24 cellular contexts compared by ENCODE assay signal in the genomic region with DNA sequence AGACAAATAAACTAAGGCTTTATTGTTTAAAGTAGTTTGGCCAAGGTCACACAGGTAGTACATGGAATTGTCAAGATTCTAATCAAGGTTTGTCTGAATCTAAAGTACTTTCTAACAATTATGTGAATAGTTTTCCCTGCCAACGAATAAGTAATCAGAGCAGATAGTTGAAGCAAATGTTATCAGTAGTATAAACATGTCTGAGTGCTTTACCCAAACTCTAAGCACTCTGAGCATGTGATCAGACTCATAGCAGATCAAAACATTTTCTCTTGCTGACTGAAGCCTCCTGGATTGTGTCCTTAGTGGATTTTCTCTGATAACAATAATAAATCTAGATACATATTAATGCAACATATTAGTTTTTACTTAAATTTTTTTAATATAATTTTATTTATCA.
DNase-seq lines count a peak whose midpoint lies in the region; ATAC-seq, FAIRE-seq and TF ChIP-seq lines count a peak whose summit lies in the region.
"Had no signal": no experiment of that assay in that cellular context is flagged by ENCODE, and none has a peak within 500 bp of the region (broad histone marks: within the 10 kb centered on the region; RNA-seq: fewer than 3 reads in every experiment).

No MANE protein-coding gene starts in this region.

- no peak overlapping the region for H4K91ac ChIP-seq in mesenchymal stem cell (ENCODE audit: low read length)

- in situ Hi-C loops in brain microvascular endothelial cell (cut with HindIII; ENCODE audit: low pct_ligation_motif_present, low sequenced_read_pairs), result no loop called here

- no peak overlapping the region for H3K18ac ChIP-seq in mesenchymal stem cell (ENCODE audit: low read depth in 1 of 2, low read length in 2 of 2)

- H3K9me3 ChIP-seq in mesenchymal stem cell (ENCODE audit: control insufficient read depth, low read length), result no peaks in the 10 kb centered on the region
- H3K9me3 ChIP-seq: A549, Caco-2, HAP-1 had no signal

- peak overlapping the region; percentile 12 for H2AFZ ChIP-seq in ACC112 (ENCODE audit: low read length, unreplicated experiment)
- H2AFZ ChIP-seq in mesenchymal stem cell (ENCODE audit: low read depth, low read length), result no peak overlapping the region

- no peaks in the 10 kb centered on the region for H3K79me2 ChIP-seq in ACC112 (ENCODE audit: control insufficient read depth, insufficient read depth, low read length, unreplicated experiment)

- H3K27ac ChIP-seq in ACC112 (ENCODE audit: low read depth, low read length) (no peak overlapping the region), brain microvascular endothelial cell (no peak overlapping the region), mesenchymal stem cell (ENCODE audit: low read length, poor library complexity, severe bottlenecking) (no peak overlapping the region)
- H3K27ac ChIP-seq: A549, BLaER1, C4-2B had no signal

- H3K4me2 ChIP-seq in mesenchymal stem cell (ENCODE audit: low read length, poor library complexity, severe bottlenecking), result no peak overlapping the region
- H3K4me2 ChIP-seq: A549, BLaER1 had no signal

- H4K8ac ChIP-seq in mesenchymal stem cell (ENCODE audit: low read length), result no peak overlapping the region

- H3K36me3 ChIP-seq in ACC112 (ENCODE audit: insufficient read depth, low read length) (no peaks in the 10 kb centered on the region), brain microvascular endothelial cell (replicated peaks) (no peaks in the 10 kb centered on the region), mesenchymal stem cell (ENCODE audit: control insufficient read depth in 1 of 2, insufficient read depth in 2 of 2, low read depth in 1 of 2, low read length in 2 of 2) (no peaks in the 10 kb centered on the region)
- H3K36me3 ChIP-seq: BLaER1, HAP-1 had no signal

- no peak overlapping the region for H3K4me3 ChIP-seq in ACC112 (ENCODE audit: low read depth, low read length)
- no peak overlapping the region for H3K4me3 ChIP-seq in brain microvascular endothelial cell (ENCODE audit: low read depth, low read length)
- no peak overlapping the region for H3K4me3 ChIP-seq in mesenchymal stem cell (ENCODE audit: insufficient read depth in 1 of 2, low read depth in 1 of 2, low read length in 2 of 2)
- H3K4me3 ChIP-seq: A549, BLaER1, GM12878, HAP-1 had no signal

- DNase-seq in D721Med (ENCODE audit: insufficient read length, low spot score) (no peak), brain microvascular endothelial cell (peak; percentile 29), mesenchymal stem cell (peak; percentile 18), NCI-H748 treated with DMSO at 0.1 percent for 48 hours (lab: John Stamatoyannopoulos, UW) (no peak)
- no peak for DNase-seq in stimulated activated CD4-positive, alpha-beta T cell treated with anti-CD3 and anti-CD28 coated beads, Interleukin-4, amount 100 ng/mL, for 24 hours
- no peak for DNase-seq in activated naive CD4-positive, alpha-beta T cell treated with Interleukin-2 at 50 U/mL for 16 hours
- DNase-seq: 8988T; Caco-2; CD4-positive, CD25-positive, alpha-beta regulatory T cell; CD8-positive, alpha-beta T cell; DMS 273 treated with DMSO at 0.1 percent for 48 hours; DMS79; EL; GDM1; GOT3; HFFc6 had no signal

- H2AK5ac ChIP-seq in mesenchymal stem cell (ENCODE audit: low read length, severe bottlenecking), result no peak overlapping the region

- peak; percentile 32 for FAIRE-seq in D721Med (lab: Jason Lieb, UNC)
- FAIRE-seq: A549, GM12878, H54 had no signal

- H3K27me3 ChIP-seq in ACC112 (ENCODE audit: insufficient read depth, low read length), result no peaks in the 10 kb centered on the region
- no peaks in the 10 kb centered on the region for H3K27me3 ChIP-seq in brain microvascular endothelial cell (replicated peaks)
- no peaks in the 10 kb centered on the region for H3K27me3 ChIP-seq in mesenchymal stem cell (ENCODE audit: control insufficient read depth in 1 of 2, insufficient read depth in 1 of 2, low read length in 2 of 2)
- H3K27me3 ChIP-seq: BLaER1 had no signal

- no CpG with 5 or more reads among the region's 1 CpG for WGBS in mesenchymal stem cell

- H2BK15ac ChIP-seq in mesenchymal stem cell (ENCODE audit: low read depth, poor library complexity, severe bottlenecking), result no peak overlapping the region

- no peak overlapping the region for H2BK120ac ChIP-seq in mesenchymal stem cell (ENCODE audit: low read depth, low read length)

- H3K4ac ChIP-seq in mesenchymal stem cell (ENCODE audit: low read depth in 1 of 2, low read length in 2 of 2), result no peak overlapping the region

- no peak overlapping the region for H3K14ac ChIP-seq in mesenchymal stem cell (ENCODE audit: low read length in 2 of 2)

- H3K4me1 ChIP-seq in ACC112 (ENCODE audit: control insufficient read depth, insufficient read depth, low read length, unreplicated experiment), result no peaks in the 10 kb centered on the region
- no peaks in the 10 kb centered on the region for H3K4me1 ChIP-seq in mesenchymal stem cell (ENCODE audit: control insufficient read depth, insufficient read depth, low read depth, low read length)
- H3K4me1 ChIP-seq: A549, BLaER1, Caco-2 had no signal

- H2BK5ac ChIP-seq in mesenchymal stem cell (ENCODE audit: low read depth, low read length, poor library complexity, severe bottlenecking), result no peak overlapping the region

- H3K9ac ChIP-seq in mesenchymal stem cell (ENCODE audit: low read length), result no peak overlapping the region
- H3K9ac ChIP-seq: BLaER1 had no signal

- H2BK12ac ChIP-seq in mesenchymal stem cell (ENCODE audit: low read length in 2 of 2), result no peak overlapping the region

- H3K79me1 ChIP-seq in mesenchymal stem cell (replicated peaks; ENCODE audit: low read length, poor library complexity, severe bottlenecking), result no peaks in the 10 kb centered on the region

- no peak overlapping the region for H3K23ac ChIP-seq in mesenchymal stem cell (ENCODE audit: low read length in 2 of 2)

- no peak for TF ChIP-seq CTCF in D721Med (IDR thresholded peaks at IDR 0.05; ENCODE audit: insufficient read depth, missing control alignments)
- TF ChIP-seq CTCF in brain microvascular endothelial cell (IDR thresholded peaks at IDR 0.05; ENCODE audit: low read depth, low read length, missing control alignments), result no peak

- no peak for ATAC-seq in GM18870 (IDR thresholded peaks at IDR 0.05; ENCODE audit: unreplicated experiment)
- ATAC-seq: A549; CD8-positive, alpha-beta T cell; GM12878 had no signal

Comparison
In these comparisons a context has a peak if more than half of its experiments do, and no peak if none do; other contexts are left out.
1. DNase-seq: peak in brain microvascular endothelial cell (single experiment) and mesenchymal stem cell (single experiment); none in D721Med (single experiment), NCI-H748 treated with DMSO at 0.1 percent for 48 hours (single experiment), stimulated activated CD4-positive, alpha-beta T cell treated with anti-CD3 and anti-CD28 coated beads, Interleukin-4, amount 100 ng/mL, for 24 hours (single experiment) and activated naive CD4-positive, alpha-beta T cell treated with Interleukin-2 at 50 U/mL for 16 hours (single experiment).